ENCODE assay signal across 24 cellular contexts in genomic region chr1:210296682-210297081, GRCh38.
"Had no signal": no experiment of that assay in that cellular context is flagged by ENCODE, and none has a peak within 500 bp of the region (broad histone marks: within the 10 kb centered on the region; RNA-seq: fewer than 3 reads in every experiment).

No MANE protein-coding gene starts in this region.

- FAIRE-seq: colon, endometrium, islet of Langerhans had no signal

- H3K36me3 Mint-ChIP-seq: mesothelial cell of epicardium had no signal

- H2AFZ ChIP-seq: hepatocyte had no signal

- ATAC-seq: esophagus mucosa, gastroesophageal sphincter, heart left ventricle, left cardiac atrium, left lung, left ventricle myocardium superior, lower lobe of right lung, mucosa of descending colon had no signal

- H3K27ac Mint-ChIP-seq: dendritic cell treated with granulocyte-macrophage colony-stimulating factor and Interleukin-4, amounts not matched to agents 40 ng/mL and 50 ng/mL, for 4 days; mesothelial cell of epicardium had no signal

- H3K9me3 ChIP-seq: esophagus squamous epithelium, gastroesophageal sphincter, heart left ventricle, left lung, lower lobe of right lung, mucosa of descending colon had no signal

- H3K9me3 Mint-ChIP-seq: dendritic cell treated with granulocyte-macrophage colony-stimulating factor and Interleukin-4, amounts not matched to agents 40 ng/mL and 50 ng/mL, for 4 days; mesothelial cell of epicardium had no signal

- H3K36me3 ChIP-seq: esophagus squamous epithelium, gastroesophageal sphincter, heart left ventricle, left lung, lower lobe of right lung had no signal

- H3K27ac ChIP-seq: epithelial cell of prostate, esophagus squamous epithelium, gastroesophageal sphincter, left lung, lower lobe of right lung had no signal

- H3K4me3 Mint-ChIP-seq: dendritic cell treated with granulocyte-macrophage colony-stimulating factor and Interleukin-4, amounts not matched to agents 40 ng/mL and 50 ng/mL, for 4 days; mesothelial cell of epicardium had no signal

- H3K27me3 ChIP-seq: gastroesophageal sphincter, hepatocyte had no signal

- H3K4me3 ChIP-seq: coronary artery, esophagus squamous epithelium, gastroesophageal sphincter, heart left ventricle, hepatocyte, left lung, lower lobe of right lung, mucosa of descending colon had no signal

- DNase-seq: effector CD4-positive, alpha-beta T cell; effector memory CD4-positive, alpha-beta T cell; erythroblast; esophagus squamous epithelium; foreskin fibroblast; foreskin melanocyte; heart left ventricle; hypothalamus; left cardiac atrium; left lung; left ventricle myocardium superior; lower lobe of right lung; mesenchymal stem cell; mucosa of descending colon had no signal

- H3K4me2 ChIP-seq: hepatocyte had no signal

- H3K79me2 ChIP-seq: hepatocyte had no signal
